In genomic region chr11:30192620-30193019, GRCh38 we compare ENCODE assay signal across 32 cellular contexts. TPM values are rescaled to one million over a fixed set of nuclear protein-coding genes. Genes with fewer than 3 reads are reported as not detected.
"Had no signal": no experiment of that assay in that cellular context is flagged by ENCODE, and none has a peak within 500 bp of the region (broad histone marks: within the 10 kb centered on the region; RNA-seq: fewer than 3 reads in every experiment).

No MANE protein-coding gene starts in this region.

- H3K4me1 Mint-ChIP-seq: stimulated activated naive B cell treated with anti-CD40 and anti-IgM and Interleukin-4, amounts not matched to agents 10 μg/mL and 1 μg/mL and 100 μg/mL, for 72 hours; stimulated activated naive CD8-positive, alpha-beta T cell treated with anti-CD3 and anti-CD28 coated beads, Interleukin-15, amount 100 ng/mL, for 72 hours had no signal

- H3K36me3 Mint-ChIP-seq: stimulated activated effector memory CD8-positive, alpha-beta T cell treated with anti-CD3 and anti-CD28 coated beads, Interleukin-12 subunit alpha, Interleukin-12 subunit beta, amount 100 ng/mL, for 72 hours; stimulated activated memory B cell treated with anti-CD40 and anti-IgM and Interleukin-4, amounts not matched to agents 10 μg/mL and 1 μg/mL and 100 μg/mL, for 72 hours; stimulated activated naive B cell treated with anti-CD40 and anti-IgM and Interleukin-4, amounts not matched to agents 10 μg/mL and 1 μg/mL and 100 μg/mL, for 72 hours; type B pancreatic cell had no signal

- H3K27ac ChIP-seq: stomach, suprapubic skin, testis, thoracic aorta, thyroid gland, tibial artery, tibial nerve, transverse colon, upper lobe of left lung, upper lobe of right lung, uterus, vagina had no signal

- H3K27me3 ChIP-seq: stomach, suprapubic skin, testis, thyroid gland, tibial artery, tibial nerve, transverse colon, upper lobe of left lung, upper lobe of right lung, uterus, vagina had no signal

- H3K4me1 ChIP-seq: suprapubic skin, testis, thyroid gland, tibial artery, tibial nerve, transverse colon, upper lobe of left lung, upper lobe of right lung, uterus, vagina had no signal

- H3K9me3 ChIP-seq: stomach, suprapubic skin, testis, thoracic aorta, thyroid gland, tibial artery, tibial nerve, transverse colon, upper lobe of left lung, upper lobe of right lung, vagina had no signal

- H3K27me3 Mint-ChIP-seq: stimulated activated memory B cell treated with anti-CD40 and anti-IgM and Interleukin-4, amounts not matched to agents 10 μg/mL and 1 μg/mL and 100 μg/mL, for 72 hours; stimulated activated naive CD8-positive, alpha-beta T cell treated with anti-CD3 and anti-CD28 coated beads, Interleukin-15, amount 100 ng/mL, for 72 hours; type B pancreatic cell had no signal

- H3K27ac Mint-ChIP-seq: stimulated activated effector memory CD8-positive, alpha-beta T cell treated with anti-CD3 and anti-CD28 coated beads, Interleukin-12 subunit alpha, Interleukin-12 subunit beta, amount 100 ng/mL, for 72 hours; stimulated activated memory B cell treated with anti-CD40 and anti-IgM and Interleukin-4, amounts not matched to agents 10 μg/mL and 1 μg/mL and 100 μg/mL, for 72 hours; stimulated activated naive B cell treated with anti-CD40 and anti-IgM and Interleukin-4, amounts not matched to agents 10 μg/mL and 1 μg/mL and 100 μg/mL, for 72 hours; stimulated activated naive CD8-positive, alpha-beta T cell treated with anti-CD3 and anti-CD28 coated beads, Interleukin-15, Interleukin-2, amounts not matched to agents 100 ng/mL and 50 ng/mL, for 24 hours; type B pancreatic cell had no signal

- ATAC-seq: stimulated activated effector memory CD8-positive, alpha-beta T cell treated with anti-CD3 and anti-CD28 coated beads, Interleukin-12 subunit alpha, Interleukin-12 subunit beta, amount 100 ng/mL, for 72 hours; stimulated activated memory B cell treated with anti-CD40 and anti-IgM and Interleukin-4, amounts not matched to agents 10 μg/mL and 1 μg/mL and 100 μg/mL, for 72 hours; stimulated activated naive B cell treated with anti-CD40 and anti-IgM and Interleukin-4, amounts not matched to agents 10 μg/mL and 1 μg/mL and 100 μg/mL, for 72 hours; stimulated activated naive CD8-positive, alpha-beta T cell treated with anti-CD3 and anti-CD28 coated beads, Interleukin-15, amount 100 ng/mL, for 72 hours; stimulated activated naive CD8-positive, alpha-beta T cell treated with anti-CD3 and anti-CD28 coated beads, Interleukin-15, Interleukin-2, amounts not matched to agents 100 U/mL and 50 U/mL, for 24 hours; upper lobe of right lung had no signal

- H3K4me3 ChIP-seq: stomach, suprapubic skin, testis, thoracic aorta, thyroid gland, tibial artery, tibial nerve, transverse colon, upper lobe of left lung, upper lobe of right lung, uterus, vagina had no signal

- H3K36me3 ChIP-seq: stomach, suprapubic skin, thoracic aorta, thyroid gland, tibial artery, tibial nerve, transverse colon, upper lobe of left lung, upper lobe of right lung, uterus, vagina had no signal

- DNase-seq: stimulated activated CD4-positive, alpha-beta T cell treated with anti-CD3 and anti-CD28 coated beads, Interleukin-2, amount 100 ng/mL, for 48 hours; stimulated activated CD4-positive, alpha-beta T cell treated with anti-CD3 and anti-CD28 coated beads, Interleukin-4, amount 100 ng/mL, for 1 hour; stimulated activated CD4-positive, alpha-beta T cell treated with anti-CD3 and anti-CD28 coated beads, Interleukin-4, amount 100 ng/mL, for 24 hours; stimulated activated CD4-positive, alpha-beta T cell treated with anti-CD3 and anti-CD28 coated beads, Interleukin-4, amount 100 ng/mL, for 4 hours; stimulated activated CD8-positive, alpha-beta memory T cell treated with anti-CD3 and anti-CD28 coated beads, Interleukin-4, amount 100 ng/mL, for 48 hours; stimulated activated naive B cell treated with anti-CD40 and anti-IgM and Interleukin-4, amounts not matched to agents 10 μg/mL and 1 μg/mL and 100 μg/mL, for 72 hours; stimulated activated naive CD4-positive, alpha-beta T cell; stimulated activated naive CD4-positive, alpha-beta T cell treated with Interleukin-2 at 50 U/mL for 16 hours; stimulated activated naive CD8-positive, alpha-beta T cell treated with anti-CD3 and anti-CD28 coated beads, Interleukin-15, amount 100 ng/mL, for 72 hours; stimulated activated naive CD8-positive, alpha-beta T cell treated with anti-CD3 and anti-CD28 coated beads, Interleukin-15, Interleukin-2, amounts not matched to agents 100 U/mL and 50 U/mL, for 24 hours; stomach; substantia nigra; testis; thyroid gland; tibial artery; transverse colon; trophoblast cell; upper lobe of left lung; upper lobe of right lung; uterus had no signal

- H3K9me3 Mint-ChIP-seq: stimulated activated effector memory CD8-positive, alpha-beta T cell treated with anti-CD3 and anti-CD28 coated beads, Interleukin-12 subunit alpha, Interleukin-12 subunit beta, amount 100 ng/mL, for 72 hours; stimulated activated naive CD8-positive, alpha-beta T cell treated with anti-CD3 and anti-CD28 coated beads, Interleukin-15, amount 100 ng/mL, for 72 hours; stimulated activated naive CD8-positive, alpha-beta T cell treated with anti-CD3 and anti-CD28 coated beads, Interleukin-15, Interleukin-2, amounts not matched to agents 100 ng/mL and 50 ng/mL, for 24 hours; type B pancreatic cell had no signal

- H3K4me3 Mint-ChIP-seq: stimulated activated effector memory CD8-positive, alpha-beta T cell treated with anti-CD3 and anti-CD28 coated beads, Interleukin-12 subunit alpha, Interleukin-12 subunit beta, amount 100 ng/mL, for 72 hours; stimulated activated memory B cell treated with anti-CD40 and anti-IgM and Interleukin-4, amounts not matched to agents 10 μg/mL and 1 μg/mL and 100 μg/mL, for 72 hours; stimulated activated naive B cell treated with anti-CD40 and anti-IgM and Interleukin-4, amounts not matched to agents 10 μg/mL and 1 μg/mL and 100 μg/mL, for 72 hours; stimulated activated naive CD8-positive, alpha-beta T cell treated with anti-CD3 and anti-CD28 coated beads, Interleukin-15, amount 100 ng/mL, for 72 hours; stimulated activated naive CD8-positive, alpha-beta T cell treated with anti-CD3 and anti-CD28 coated beads, Interleukin-15, Interleukin-2, amounts not matched to agents 100 ng/mL and 50 ng/mL, for 24 hours; type B pancreatic cell had no signal

RNA-seq across cellular contexts. Expression of gene FSHB, which starts 38.2 kb away (rescaled TPM):
- total RNA-seq: stomach, subcutaneous adipose tissue, suprapubic skin, temporal lobe, testis, thoracic aorta, thyroid gland, tibial nerve, transverse colon, upper lobe of left lung, upper lobe of right lung, ureter, urinary bladder, uterus, vagina had no signal
- polyA plus RNA-seq: stomach, urinary bladder had no signal
